In genomic region chr17:77288115-77288619, GRCh38 we compare ENCODE assay signal across 9 cellular contexts.
DNase-seq lines count a peak whose midpoint lies in the region; ATAC-seq, FAIRE-seq and TF ChIP-seq lines count a peak whose summit lies in the region.
"Had no signal": no experiment of that assay in that cellular context is flagged by ENCODE, and none has a peak within 500 bp of the region (broad histone marks: within the 10 kb centered on the region; RNA-seq: fewer than 3 reads in every experiment).

No MANE protein-coding gene starts in this region.

- H3K79me2 ChIP-seq in astrocyte (ENCODE audit: insufficient read depth, low read length): peaks cover 18% of the 10 kb centered on the region

- intact Hi-C loops in left colon (cut with DNase I, micrococcal nuclease) (no loop called here), lower lobe of right lung (cut with DNase I) (no loop called here), testis (cut with DNase I; ENCODE audit: low total_unique reads) (no loop called here)

- no peak for FAIRE-seq in astrocyte (lab: Jason Lieb, UNC)

- no peaks in the 10 kb centered on the region for H4K20me1 ChIP-seq in astrocyte (ENCODE audit: insufficient read depth, low read length)

- 94 to 95% methylated on average over 10 to 17 of the region's 17 CpGs for WGBS in testis, 2 donors

- H3K27ac ChIP-seq in HEK293 (ENCODE audit: extremely low read depth, low read depth, low read length) (peak overlapping the region; percentile 53), astrocyte (ENCODE audit: low read depth, low read length) (peak overlapping the region; percentile 88), skin epidermis (peak overlapping the region in 20 of 21 experiments; percentile 51 to 94 (median 86)), lower lobe of right lung (no peak overlapping the region), testis (no peak overlapping the region)
- H3K27ac ChIP-seq: HL-60 had no signal

- CTCF ChIA-PET in HEK293 (lab: Yijun Ruan, JAX): interaction anchor here (0.6 to 1.9 kb wide), 4 partner anchors 21 to 104 kb away, joined by 3 to 7 read pairs (median 3); no protein-coding TSS in a partner anchor

- no peak for TF ChIP-seq CTCF in HEK293 (tag by site-specific recombination; IDR thresholded peaks at IDR 0.05)
- no peak for TF ChIP-seq CTCF in astrocyte (IDR thresholded peaks at IDR 0.05; ENCODE audit: insufficient read depth, low read depth, low read length)
- no peak for TF ChIP-seq CTCF in lower lobe of right lung (IDR thresholded peaks at IDR 0.05)
- no peak for TF ChIP-seq CTCF in testis (IDR thresholded peaks at IDR 0.05)

- H3K36me3 ChIP-seq in HEK293 (ENCODE audit: control insufficient read depth in 2 of 2, insufficient read depth in 1 of 2, low read length in 2 of 2): peaks cover 0 to 4% of the 10 kb centered on the region in 2 experiments; a peak in 2 of 3 replicates
- no peaks in the 10 kb centered on the region for H3K36me3 ChIP-seq in astrocyte (ENCODE audit: insufficient read depth, low read length)
- no peaks in the 10 kb centered on the region for H3K36me3 ChIP-seq in lower lobe of right lung
- no peaks in the 10 kb centered on the region for H3K36me3 ChIP-seq in testis (ENCODE audit: low read depth, missing control alignments)

- H3K9ac ChIP-seq in astrocyte (ENCODE audit: low read length): peak overlapping the region; percentile 81

- H3K4me3 Mint-ChIP-seq in astrocyte (ENCODE audit: unreplicated experiment): no peak overlapping the region
- no peak overlapping the region for H3K4me3 Mint-ChIP-seq in T-helper 2 cell treated with Interferon-gamma antibody and Interleukin-4, amounts not matched to agents 5 μg/mL and 100 μg/mL, for 36 hours

- peak overlapping the region; percentile 80 for H3K4me2 ChIP-seq in astrocyte (ENCODE audit: low read length)

- H2AFZ ChIP-seq in astrocyte (ENCODE audit: low read depth, low read length): no peak overlapping the region

- H3K36me3 Mint-ChIP-seq in astrocyte (ENCODE audit: low read depth, unreplicated experiment): peaks cover 4% of the 10 kb centered on the region
- H3K36me3 Mint-ChIP-seq in T-helper 2 cell treated with Interferon-gamma antibody and Interleukin-4, amounts not matched to agents 5 μg/mL and 100 μg/mL, for 36 hours (ENCODE audit: low read depth): no peaks in the 10 kb centered on the region

- no peaks in the 10 kb centered on the region for H3K9me3 Mint-ChIP-seq in astrocyte (ENCODE audit: unreplicated experiment)
- no peaks in the 10 kb centered on the region for H3K9me3 Mint-ChIP-seq in T-helper 2 cell treated with Interferon-gamma antibody and Interleukin-4, amounts not matched to agents 5 μg/mL and 100 μg/mL, for 36 hours

- H3K4me1 ChIP-seq in HEK293 (ENCODE audit: control insufficient read depth, insufficient read depth, low read length) (peaks cover 28% of the 10 kb centered on the region), astrocyte (ENCODE audit: insufficient read depth, low read length) (peaks cover 48% of the 10 kb centered on the region), lower lobe of right lung (peaks cover 36% of the 10 kb centered on the region), testis (peaks cover 7% of the 10 kb centered on the region)

- H3K27me3 Mint-ChIP-seq in astrocyte (ENCODE audit: low read depth, unreplicated experiment): peaks cover 3% of the 10 kb centered on the region
- H3K27me3 Mint-ChIP-seq in T-helper 2 cell treated with Interferon-gamma antibody and Interleukin-4, amounts not matched to agents 5 μg/mL and 100 μg/mL, for 36 hours (ENCODE audit: low read depth): peaks cover 7% of the 10 kb centered on the region

- POLR2A ChIA-PET in HEK293 (lab: Yijun Ruan, JAX): interaction anchor here (0.6 to 3.8 kb wide), 9 partner anchors 11 to 670 kb away, joined by 3 to 25 read pairs (median 4); partner anchors contain the start of genes SEC14L1 and TNRC6C

- peak; percentile 22 for ATAC-seq in left colon
- ATAC-seq in GM18520 (IDR thresholded peaks at IDR 0.05; ENCODE audit: unreplicated experiment): no peak
- ATAC-seq in lower lobe of right lung: no peak

- peaks cover 22% of the 10 kb centered on the region for H3K4me1 Mint-ChIP-seq in astrocyte (ENCODE audit: low read depth, unreplicated experiment)
- peaks cover 4% of the 10 kb centered on the region for H3K4me1 Mint-ChIP-seq in T-helper 2 cell treated with Interferon-gamma antibody and Interleukin-4, amounts not matched to agents 5 μg/mL and 100 μg/mL, for 36 hours (ENCODE audit: low read depth)

- H3K4me3 ChIP-seq in HEK293 (ENCODE audit: low read depth, low read length) (no peak overlapping the region), astrocyte (ENCODE audit: insufficient read depth, low read depth, low read length) (no peak overlapping the region), skin epidermis (no peak overlapping the region), lower lobe of right lung (no peak overlapping the region), testis (no peak overlapping the region)

- no peak for TF ChIP-seq POLR2A in testis (IDR thresholded peaks at IDR 0.05)

- H3K27me3 ChIP-seq in astrocyte (ENCODE audit: insufficient read depth, low read length) (no peaks in the 10 kb centered on the region), lower lobe of right lung (ENCODE audit: low read depth) (no peaks in the 10 kb centered on the region), testis (no peaks in the 10 kb centered on the region)

- H3K27ac Mint-ChIP-seq in astrocyte (ENCODE audit: unreplicated experiment): peak overlapping the region; percentile 66
- H3K27ac Mint-ChIP-seq in T-helper 2 cell treated with Interferon-gamma antibody and Interleukin-4, amounts not matched to agents 5 μg/mL and 100 μg/mL, for 36 hours: no peak overlapping the region

- H3K9me3 ChIP-seq in HEK293 (ENCODE audit: control insufficient read depth, insufficient read depth, low read depth, low read length) (no peaks in the 10 kb centered on the region), astrocyte (ENCODE audit: insufficient read depth, low read depth, low read length) (no peaks in the 10 kb centered on the region), lower lobe of right lung (no peaks in the 10 kb centered on the region), testis (no peaks in the 10 kb centered on the region)

- DNase-seq in astrocyte (ENCODE audit: low read depth) (no peak), left colon (no peak), lower lobe of right lung (no peak), testis (no peak)
- no peak for DNase-seq in T-helper 2 cell treated with Interferon-gamma antibody and Interleukin-4, amounts not matched to agents 5 μg/mL and 100 μg/mL, for 36 hours (ENCODE audit: low spot score)

TF ChIP-seq in HEK293, 187 proteins besides CTCF, POLR2A, EP300 and RAD21:
- TF ChIP-seq ZNF501 (tag by site-specific recombination; IDR thresholded peaks at IDR 0.05): no peak
- TF ChIP-seq HOXC10 (CRISPR knock-in tag; IDR thresholded peaks at IDR 0.05): no peak
- TF ChIP-seq ZNF223 (tag by site-specific recombination; IDR thresholded peaks at IDR 0.05): 0 out of 2 replicates have a peak, but pooled peaks have one; percentile 20

Comparison
In these comparisons a context has a peak if more than half of its experiments do, and no peak if none do; other contexts are left out.
1. H3K27ac ChIP-seq: peak in HEK293 (single experiment), astrocyte (single experiment) and skin epidermis (20 of 21); none in lower lobe of right lung (single experiment) and testis (0 of 2).